Comparison of ENCODE assay signal across 8 cellular contexts in the genomic region with DNA sequence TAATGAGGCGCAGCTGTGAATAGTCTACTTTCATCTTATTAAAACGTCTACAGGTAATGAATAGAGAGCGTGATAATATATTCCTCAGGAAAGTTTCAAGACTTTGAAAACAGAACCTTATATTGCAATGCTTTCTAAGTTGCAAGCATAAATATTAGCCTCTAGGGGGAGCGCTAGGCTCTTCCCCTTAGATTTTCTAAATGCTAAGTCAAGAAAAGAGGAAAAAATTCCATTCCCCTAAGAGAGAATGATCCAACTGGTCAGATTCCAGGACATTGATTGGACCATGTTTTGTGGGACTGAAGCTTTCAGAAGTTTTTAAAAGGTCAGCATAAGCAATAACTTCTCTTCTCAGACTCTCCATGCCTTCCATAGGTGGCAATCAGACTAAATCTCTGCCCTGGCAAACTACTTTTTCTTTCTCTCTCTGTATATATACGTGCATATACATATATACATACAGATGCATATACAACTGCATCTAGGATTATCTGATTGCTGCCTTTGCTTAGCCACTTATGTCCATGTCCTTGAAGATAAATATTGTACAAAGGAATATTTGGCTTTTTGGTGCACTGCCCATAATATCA.
A peak's percentile ranks its signal among the peaks of the same experiment; 100 is the strongest.
DNase-seq lines count a peak whose midpoint lies in the region; ATAC-seq and TF ChIP-seq lines count a peak whose summit lies in the region.

No MANE protein-coding gene starts in this region.

- H3K27ac ChIP-seq in dorsolateral prefrontal cortex = peak overlapping the region in 2 of 59 donors; percentile 2 to 54

- DNase-seq in ACHN (peak; percentile 42), GM04504 (ENCODE audit: low read depth) (peak; percentile 50), HS-27A (ENCODE audit: low read depth) (peak; percentile 71), RPMI7951 (ENCODE audit: low read depth) (peak; percentile 68), dorsolateral prefrontal cortex (no peak), middle frontal gyrus (ENCODE audit: extremely low spot score, low spot score) (peak; percentile 44)

- TF ChIP-seq CTCF in dorsolateral prefrontal cortex (IDR thresholded peaks at IDR 0.05 in 54 of 56, conservative IDR thresholded peaks at IDR 0.05 in 2 of 56; ENCODE audit: low read depth in 1 of 56, partially characterized antibody in 56 of 56) = peak; percentile 70 to 92 (median 84)

- H3K27me3 ChIP-seq in dorsolateral prefrontal cortex = no peaks in the 10 kb centered on the region

- ATAC-seq in GM19452 (IDR thresholded peaks at IDR 0.05; ENCODE audit: unreplicated experiment) (no peak), HG03521 (IDR thresholded peaks at IDR 0.05; ENCODE audit: unreplicated experiment) (no peak)

- intact Hi-C loops in dorsolateral prefrontal cortex (cut with DNase I) = loop anchor here (5.0 to 10.0 kb wide), 2 partner anchors 372 to 494 kb away; partner anchors contain the start of gene INPP4B (in 1 of the 2)

- in situ Hi-C loops in ACHN (cut with HindIII; ENCODE audit: low pct_ligation_motif_present, low pct_unique_long_range_greater_than_20kb, low sequenced_read_pairs) = no loop called here

- H3K4me3 ChIP-seq in dorsolateral prefrontal cortex = no peak overlapping the region

Comparison
In these comparisons a context has a peak if more than half of its experiments do, and no peak if none do; other contexts are left out.
1. DNase-seq: peak in ACHN (single experiment), GM04504 (single experiment), HS-27A (single experiment), RPMI7951 (single experiment) and middle frontal gyrus (single experiment); none in dorsolateral prefrontal cortex (0 of 10).